ENCODE assay signal across 8 cellular contexts in the genomic region with DNA sequence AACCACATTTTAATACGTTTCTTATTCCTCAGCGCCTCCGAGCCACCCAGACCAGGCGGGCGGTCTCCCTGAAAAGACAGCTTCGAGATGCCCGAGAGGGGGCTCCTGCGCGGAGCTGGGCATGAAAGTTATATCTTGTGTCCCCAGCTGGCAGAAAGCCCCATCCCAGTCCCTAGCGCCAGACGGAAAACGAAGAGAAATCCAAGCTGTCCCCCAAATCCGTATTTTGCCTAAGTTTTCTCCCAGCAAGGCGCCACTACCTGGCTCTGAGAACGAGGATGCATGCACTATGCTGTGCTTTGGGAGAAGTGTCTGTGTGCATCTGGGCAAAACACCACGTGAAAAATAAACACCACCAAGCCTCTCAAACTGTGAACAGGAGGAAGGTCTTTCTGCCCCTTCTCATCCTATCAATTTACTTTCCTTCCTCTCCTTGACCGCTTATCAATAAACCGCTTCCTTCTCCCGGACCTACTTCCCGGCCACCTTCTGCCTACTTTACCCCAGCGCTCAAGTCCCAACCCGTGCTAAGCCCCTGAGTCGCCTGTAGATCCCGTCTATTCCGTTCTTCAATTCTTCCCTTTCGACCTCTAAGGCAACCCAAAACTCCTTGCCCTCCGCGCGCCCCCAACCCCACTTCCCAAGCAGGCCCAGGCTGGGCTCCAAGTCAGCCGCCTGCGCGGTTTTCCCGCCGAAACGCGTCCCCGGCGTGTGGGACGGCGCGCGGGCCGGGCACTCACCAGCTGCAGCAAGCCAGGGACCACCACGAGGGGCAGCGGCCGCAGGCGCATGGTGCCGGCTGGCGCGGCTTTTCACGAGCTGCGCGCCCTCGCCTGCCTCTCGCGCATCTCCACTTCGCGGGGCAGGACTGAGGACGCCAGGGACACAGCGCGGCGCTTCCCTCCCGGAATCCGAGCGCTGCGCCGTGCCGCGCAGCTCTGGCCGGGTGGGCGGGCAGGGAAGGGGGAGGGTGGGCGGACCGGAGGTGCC. TPM values are rescaled to one million over a fixed set of nuclear protein-coding genes. Genes with fewer than 3 reads are reported as not detected.
DNase-seq lines count a peak whose midpoint lies in the region; ATAC-seq and TF ChIP-seq lines count a peak whose summit lies in the region.
"Had no signal": no experiment of that assay in that cellular context is flagged by ENCODE, and none has a peak within 500 bp of the region (broad histone marks: within the 10 kb centered on the region; RNA-seq: fewer than 3 reads in every experiment).

Gene NXPH2, minus strand, starts transcription at position 940 of the 990 bp plus-strand sequence. Its CDS starts 149 bp downstream, at position 791.

- no peak for ATAC-seq in HG02798 (IDR thresholded peaks at IDR 0.05; ENCODE audit: poor library complexity, unreplicated experiment)

- intact Hi-C loops in stomach (cut with DNase I; ENCODE audit: low total_unique reads) (no loop called here), thyroid gland (cut with DNase I) (loop anchor here (10.0 kb wide), 1 partner anchor 865 kb away; no protein-coding TSS in a partner anchor)

- H3K9me3 ChIP-seq in HUES64 (ENCODE audit: insufficient read depth, low read depth, low read length) (no peaks in the 10 kb centered on the region), stomach (no peaks in the 10 kb centered on the region), thyroid gland (no peaks in the 10 kb centered on the region)

- H3K27me3 ChIP-seq in HUES64 (ENCODE audit: insufficient read depth, low read length) (peaks cover 60% of the 10 kb centered on the region), kidney epithelial cell (ENCODE audit: control insufficient read depth, insufficient read depth, low read length) (peaks cover 31% of the 10 kb centered on the region), stomach (peaks cover 19 to 72% (median 36%) of the 10 kb centered on the region in 3 donors), thyroid gland (peaks cover 7% of the 10 kb centered on the region)

- TF ChIP-seq EP300 in stomach (IDR thresholded peaks at IDR 0.05), result no peak

- DNase-seq in astrocyte of the hippocampus (ENCODE audit: low read depth, low spot score), result peak; percentile 55
- no peak for DNase-seq in kidney epithelial cell (ENCODE audit: low read depth)
- no peak for DNase-seq in stomach
- no peak for DNase-seq in NCI-H1048 (lab: John Stamatoyannopoulos, UW)
- DNase-seq in thyroid gland, result no peak
- DNase-seq: activated naive CD4-positive, alpha-beta T cell treated with anti-CD3 and anti-CD28 coated beads, Interleukin-2, amount 50 U/mL, for 16 hours had no signal

- under 1% methylated on average over 73 of the region's 73 CpGs for WGBS in HUES64
- WGBS in stomach, 5 donors, result 2 to 6% (median 3%) methylated on average over 29 to 73 of the region's 73 CpGs
- 1 to 3% methylated on average over 34 to 51 of the region's 73 CpGs for WGBS in thyroid gland, 2 donors

- H3K9ac ChIP-seq in HUES64 (ENCODE audit: low read depth, low read length), result peak within 1 kb of the TSS; percentile 71

- TF ChIP-seq CTCF in kidney epithelial cell (IDR thresholded peaks at IDR 0.05; ENCODE audit: insufficient read depth, low read length, poor library complexity, severe bottlenecking), result no peak
- no peak for TF ChIP-seq CTCF in stomach (IDR thresholded peaks at IDR 0.05)
- no peak for TF ChIP-seq CTCF in thyroid gland (IDR thresholded peaks at IDR 0.05)

- TF ChIP-seq POLR2A in stomach (IDR thresholded peaks at IDR 0.05), result no peak
- TF ChIP-seq POLR2A in thyroid gland (IDR thresholded peaks at IDR 0.05), result no peak

- H3K4me1 ChIP-seq in HUES64 (ENCODE audit: insufficient read depth, low read length) (peaks cover 25% of the 10 kb centered on the region), stomach (peaks cover 16 to 29% (median 24%) of the 10 kb centered on the region in 4 donors), thyroid gland (peaks cover 0 to 5% of the 10 kb centered on the region in 2 donors)

- H3K4me3 ChIP-seq in HUES64 (ENCODE audit: low read length), result peak within 1 kb of the TSS; percentile 61
- peak within 1 kb of the TSS; percentile 39 for H3K4me3 ChIP-seq in kidney epithelial cell (ENCODE audit: low read depth, low read length)
- peak within 1 kb of the TSS; percentile 36 to 54 (median 46) for H3K4me3 ChIP-seq in stomach
- no peak within 1 kb of the TSS for H3K4me3 ChIP-seq in thyroid gland (replicated peaks in 1 of 3)

- H3K36me3 ChIP-seq in HUES64 (ENCODE audit: insufficient read depth, low read length), result no peaks in the 10 kb centered on the region
- H3K36me3 ChIP-seq in kidney epithelial cell (ENCODE audit: control insufficient read depth, insufficient read depth, low read length), result no peaks in the 10 kb centered on the region
- H3K36me3 ChIP-seq in stomach, result no peaks in the 10 kb centered on the region
- no peaks in the 10 kb centered on the region for H3K36me3 ChIP-seq in thyroid gland

- H3K27ac ChIP-seq in HUES64 (ENCODE audit: low read depth, low read length) (no peak within 1 kb of the TSS), stomach (no peak within 1 kb of the TSS), thyroid gland (no peak within 1 kb of the TSS)

RNA-seq across cellular contexts. Expression of gene NXPH2, which starts in this region (rescaled TPM):
- 3.0 TPM for polyA plus RNA-seq in HUES64 (2013, experiment 1 of 2)
- 2.7 TPM for polyA plus RNA-seq in HUES64 (2013, experiment 2 of 2)
- total RNA-seq in kidney epithelial cell (not detected in 2 replicates), stomach (1 to 10 TPM in 1 of 5 donors, not detected in 4; 1.1 TPM), thyroid gland (not detected)
- polyA plus RNA-seq in stomach, result not detected

Comparison
In these comparisons a context has a peak if more than half of its experiments do, and no peak if none do; other contexts are left out.
1. H3K4me3 ChIP-seq: peak in HUES64 (single experiment), kidney epithelial cell (single experiment) and stomach (4 of 4); none in thyroid gland (0 of 3).